1 cellular context compared by ENCODE assay signal in the genomic region with DNA sequence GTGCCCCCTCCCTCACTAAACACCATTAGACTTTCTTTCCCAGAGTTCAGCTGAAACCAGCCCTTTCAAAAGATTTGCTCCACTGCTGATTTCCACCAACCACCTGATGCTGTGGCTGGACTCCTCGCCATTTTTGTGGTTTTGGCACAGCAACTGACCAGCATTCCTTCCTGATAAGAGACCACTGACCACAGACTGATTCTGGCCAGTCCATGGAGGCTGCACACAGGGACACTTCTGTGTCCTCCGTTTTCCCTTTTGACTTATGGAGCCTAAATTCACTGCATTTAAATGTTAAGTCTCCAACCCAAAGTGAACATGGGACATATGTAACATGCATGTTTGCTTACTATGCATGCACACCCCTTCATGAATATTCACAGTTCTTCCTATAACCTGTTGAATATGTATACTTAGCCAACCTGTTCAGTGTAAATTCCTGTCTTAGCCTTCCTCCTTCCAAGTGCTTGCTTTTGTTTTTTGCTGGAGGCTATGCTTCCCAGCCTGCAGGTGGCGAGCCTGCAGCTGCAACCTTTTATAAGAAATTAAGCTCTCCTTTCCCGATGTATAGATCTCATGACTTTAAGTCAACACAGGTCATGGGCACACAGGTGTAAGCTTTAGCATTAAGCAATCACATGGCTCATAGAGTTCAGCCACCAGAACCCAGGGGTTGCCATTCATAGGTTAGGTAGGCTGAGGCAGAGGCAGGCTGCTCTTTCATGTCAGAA.
TF ChIP-seq lines count a peak whose summit lies in the region.

No MANE protein-coding gene starts in this region.

TF ChIP-seq in HepG2, 621 proteins besides CTCF, POLR2A, EP300 and RAD21 (continued from another document and continues in another):
- TF ChIP-seq SCMH1 (CRISPR knock-in tag; IDR thresholded peaks at IDR 0.05; ENCODE audit: borderline replicate concordance): no peak
- TF ChIP-seq XBP1 (CRISPR knock-in tag; IDR thresholded peaks at IDR 0.05): no peak
- TF ChIP-seq, protein P1, sequence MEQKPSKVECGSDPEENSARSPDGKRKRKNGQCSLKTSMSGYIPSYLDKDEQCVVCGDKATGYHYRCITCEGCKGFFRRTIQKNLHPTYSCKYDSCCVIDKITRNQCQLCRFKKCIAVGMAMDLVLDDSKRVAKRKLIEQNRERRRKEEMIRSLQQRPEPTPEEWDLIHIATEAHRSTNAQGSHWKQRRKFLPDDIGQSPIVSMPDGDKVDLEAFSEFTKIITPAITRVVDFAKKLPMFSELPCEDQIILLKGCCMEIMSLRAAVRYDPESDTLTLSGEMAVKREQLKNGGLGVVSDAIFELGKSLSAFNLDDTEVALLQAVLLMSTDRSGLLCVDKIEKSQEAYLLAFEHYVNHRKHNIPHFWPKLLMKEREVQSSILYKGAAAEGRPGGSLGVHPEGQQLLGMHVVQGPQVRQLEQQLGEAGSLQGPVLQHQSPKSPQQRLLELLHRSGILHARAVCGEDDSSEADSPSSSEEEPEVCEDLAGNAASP (CRISPR knock-in tag; IDR thresholded peaks at IDR 0.05; ENCODE audit: borderline replicate concordance): peak; percentile 8; the same call in 1 of the 2 replicates
- peak; percentile 66 for TF ChIP-seq CEBPG (CRISPR knock-in tag; IDR thresholded peaks at IDR 0.05)
- TF ChIP-seq, protein P2, sequence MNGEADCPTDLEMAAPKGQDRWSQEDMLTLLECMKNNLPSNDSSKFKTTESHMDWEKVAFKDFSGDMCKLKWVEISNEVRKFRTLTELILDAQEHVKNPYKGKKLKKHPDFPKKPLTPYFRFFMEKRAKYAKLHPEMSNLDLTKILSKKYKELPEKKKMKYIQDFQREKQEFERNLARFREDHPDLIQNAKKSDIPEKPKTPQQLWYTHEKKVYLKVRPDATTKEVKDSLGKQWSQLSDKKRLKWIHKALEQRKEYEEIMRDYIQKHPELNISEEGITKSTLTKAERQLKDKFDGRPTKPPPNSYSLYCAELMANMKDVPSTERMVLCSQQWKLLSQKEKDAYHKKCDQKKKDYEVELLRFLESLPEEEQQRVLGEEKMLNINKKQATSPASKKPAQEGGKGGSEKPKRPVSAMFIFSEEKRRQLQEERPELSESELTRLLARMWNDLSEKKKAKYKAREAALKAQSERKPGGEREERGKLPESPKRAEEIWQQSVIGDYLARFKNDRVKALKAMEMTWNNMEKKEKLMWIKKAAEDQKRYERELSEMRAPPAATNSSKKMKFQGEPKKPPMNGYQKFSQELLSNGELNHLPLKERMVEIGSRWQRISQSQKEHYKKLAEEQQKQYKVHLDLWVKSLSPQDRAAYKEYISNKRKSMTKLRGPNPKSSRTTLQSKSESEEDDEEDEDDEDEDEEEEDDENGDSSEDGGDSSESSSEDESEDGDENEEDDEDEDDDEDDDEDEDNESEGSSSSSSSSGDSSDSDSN (CRISPR knock-in tag; IDR thresholded peaks at IDR 0.05): 0 out of 2 replicates have a peak, but pooled peaks have one; percentile 27
- peak; percentile 8; the same call in 1 of the 2 replicates for TF ChIP-seq FOXA3 (CRISPR knock-in tag; IDR thresholded peaks at IDR 0.05)
- TF ChIP-seq, protein P3, sequence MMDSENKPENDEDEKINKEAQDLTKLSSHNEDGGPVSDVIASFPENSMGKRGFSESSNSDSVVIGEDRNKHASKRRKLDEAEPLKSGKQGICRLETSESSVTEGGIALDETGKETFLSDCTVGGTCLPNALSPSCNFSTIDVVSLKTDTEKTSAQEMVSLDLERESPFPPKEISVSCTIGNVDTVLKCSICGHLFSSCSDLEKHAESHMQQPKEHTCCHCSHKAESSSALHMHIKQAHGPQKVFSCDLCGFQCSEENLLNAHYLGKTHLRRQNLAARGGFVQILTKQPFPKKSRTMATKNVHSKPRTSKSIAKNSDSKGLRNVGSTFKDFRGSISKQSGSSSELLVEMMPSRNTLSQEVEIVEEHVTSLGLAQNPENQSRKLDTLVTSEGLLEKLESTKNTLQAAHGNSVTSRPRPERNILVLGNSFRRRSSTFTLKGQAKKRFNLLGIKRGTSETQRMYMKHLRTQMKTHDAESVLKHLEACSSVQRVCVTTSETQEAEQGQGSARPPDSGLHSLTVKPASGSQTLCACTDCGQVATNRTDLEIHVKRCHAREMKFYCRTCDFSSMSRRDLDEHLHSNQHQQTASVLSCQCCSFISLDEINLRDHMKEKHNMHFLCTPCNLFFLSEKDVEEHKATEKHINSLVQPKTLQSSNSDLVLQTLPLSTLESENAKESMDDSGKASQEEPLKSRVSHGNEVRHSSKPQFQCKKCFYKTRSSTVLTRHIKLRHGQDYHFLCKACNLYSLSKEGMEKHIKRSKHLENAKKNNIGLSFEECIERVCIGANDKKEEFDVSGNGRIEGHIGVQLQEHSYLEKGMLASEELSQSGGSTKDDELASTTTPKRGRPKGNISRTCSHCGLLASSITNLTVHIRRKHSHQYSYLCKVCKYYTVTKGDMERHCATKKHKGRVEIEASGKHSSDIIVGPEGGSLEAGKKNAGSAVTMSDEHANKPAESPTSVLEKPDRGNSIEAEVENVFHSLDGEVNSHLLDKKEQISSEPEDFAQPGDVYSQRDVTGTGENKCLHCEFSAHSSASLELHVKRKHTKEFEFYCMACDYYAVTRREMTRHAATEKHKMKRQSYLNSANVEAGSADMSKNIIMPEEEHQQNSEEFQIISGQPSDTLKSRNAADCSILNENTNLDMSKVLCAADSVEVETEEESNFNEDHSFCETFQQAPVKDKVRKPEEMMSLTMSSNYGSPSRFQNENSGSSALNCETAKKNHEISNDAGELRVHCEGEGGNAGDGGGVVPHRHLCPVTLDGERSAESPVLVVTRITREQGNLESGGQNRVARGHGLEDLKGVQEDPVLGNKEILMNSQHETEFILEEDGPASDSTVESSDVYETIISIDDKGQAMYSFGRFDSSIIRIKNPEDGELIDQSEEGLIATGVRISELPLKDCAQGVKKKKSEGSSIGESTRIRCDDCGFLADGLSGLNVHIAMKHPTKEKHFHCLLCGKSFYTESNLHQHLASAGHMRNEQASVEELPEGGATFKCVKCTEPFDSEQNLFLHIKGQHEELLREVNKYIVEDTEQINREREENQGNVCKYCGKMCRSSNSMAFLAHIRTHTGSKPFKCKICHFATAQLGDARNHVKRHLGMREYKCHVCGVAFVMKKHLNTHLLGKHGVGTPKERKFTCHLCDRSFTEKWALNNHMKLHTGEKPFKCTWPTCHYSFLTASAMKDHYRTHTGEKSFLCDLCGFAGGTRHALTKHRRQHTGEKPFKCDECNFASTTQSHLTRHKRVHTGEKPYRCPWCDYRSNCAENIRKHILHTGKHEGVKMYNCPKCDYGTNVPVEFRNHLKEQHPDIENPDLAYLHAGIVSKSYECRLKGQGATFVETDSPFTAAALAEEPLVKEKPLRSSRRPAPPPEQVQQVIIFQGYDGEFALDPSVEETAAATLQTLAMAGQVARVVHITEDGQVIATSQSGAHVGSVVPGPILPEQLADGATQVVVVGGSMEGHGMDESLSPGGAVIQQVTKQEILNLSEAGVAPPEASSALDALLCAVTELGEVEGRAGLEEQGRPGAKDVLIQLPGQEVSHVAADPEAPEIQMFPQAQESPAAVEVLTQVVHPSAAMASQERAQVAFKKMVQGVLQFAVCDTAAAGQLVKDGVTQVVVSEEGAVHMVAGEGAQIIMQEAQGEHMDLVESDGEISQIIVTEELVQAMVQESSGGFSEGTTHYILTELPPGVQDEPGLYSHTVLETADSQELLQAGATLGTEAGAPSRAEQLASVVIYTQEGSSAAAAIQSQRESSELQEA (CRISPR knock-in tag; IDR thresholded peaks at IDR 0.05; ENCODE audit: not compliant biosample characterization): no peak
- TF ChIP-seq, protein P4, sequence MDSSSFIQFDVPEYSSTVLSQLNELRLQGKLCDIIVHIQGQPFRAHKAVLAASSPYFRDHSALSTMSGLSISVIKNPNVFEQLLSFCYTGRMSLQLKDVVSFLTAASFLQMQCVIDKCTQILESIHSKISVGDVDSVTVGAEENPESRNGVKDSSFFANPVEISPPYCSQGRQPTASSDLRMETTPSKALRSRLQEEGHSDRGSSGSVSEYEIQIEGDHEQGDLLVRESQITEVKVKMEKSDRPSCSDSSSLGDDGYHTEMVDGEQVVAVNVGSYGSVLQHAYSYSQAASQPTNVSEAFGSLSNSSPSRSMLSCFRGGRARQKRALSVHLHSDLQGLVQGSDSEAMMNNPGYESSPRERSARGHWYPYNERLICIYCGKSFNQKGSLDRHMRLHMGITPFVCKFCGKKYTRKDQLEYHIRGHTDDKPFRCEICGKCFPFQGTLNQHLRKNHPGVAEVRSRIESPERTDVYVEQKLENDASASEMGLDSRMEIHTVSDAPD (CRISPR knock-in tag; IDR thresholded peaks at IDR 0.05): 0 out of 2 replicates have a peak, but pooled peaks have one; percentile 53
- TF ChIP-seq, protein P5, sequence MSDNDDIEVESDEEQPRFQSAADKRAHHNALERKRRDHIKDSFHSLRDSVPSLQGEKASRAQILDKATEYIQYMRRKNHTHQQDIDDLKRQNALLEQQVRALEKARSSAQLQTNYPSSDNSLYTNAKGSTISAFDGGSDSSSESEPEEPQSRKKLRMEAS (IDR thresholded peaks at IDR 0.05): no peak
- TF ChIP-seq NCOR1 (IDR thresholded peaks at IDR 0.05; ENCODE audit: borderline replicate concordance, low read length): no peak
- TF ChIP-seq ZNF75D (CRISPR knock-in tag; IDR thresholded peaks at IDR 0.05; ENCODE audit: borderline replicate concordance): no peak
- TF ChIP-seq ZFP41 (CRISPR knock-in tag; IDR thresholded peaks at IDR 0.05; ENCODE audit: borderline replicate concordance): no peak
- TF ChIP-seq ZNF160 (CRISPR knock-in tag; IDR thresholded peaks at IDR 0.05): no peak
- TF ChIP-seq, protein P6, sequence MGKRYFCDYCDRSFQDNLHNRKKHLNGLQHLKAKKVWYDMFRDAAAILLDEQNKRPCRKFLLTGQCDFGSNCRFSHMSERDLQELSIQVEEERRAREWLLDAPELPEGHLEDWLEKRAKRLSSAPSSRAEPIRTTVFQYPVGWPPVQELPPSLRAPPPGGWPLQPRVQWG (CRISPR knock-in tag; IDR thresholded peaks at IDR 0.05; ENCODE audit: borderline replicate concordance, low read depth): no peak
- TF ChIP-seq, protein P7, sequence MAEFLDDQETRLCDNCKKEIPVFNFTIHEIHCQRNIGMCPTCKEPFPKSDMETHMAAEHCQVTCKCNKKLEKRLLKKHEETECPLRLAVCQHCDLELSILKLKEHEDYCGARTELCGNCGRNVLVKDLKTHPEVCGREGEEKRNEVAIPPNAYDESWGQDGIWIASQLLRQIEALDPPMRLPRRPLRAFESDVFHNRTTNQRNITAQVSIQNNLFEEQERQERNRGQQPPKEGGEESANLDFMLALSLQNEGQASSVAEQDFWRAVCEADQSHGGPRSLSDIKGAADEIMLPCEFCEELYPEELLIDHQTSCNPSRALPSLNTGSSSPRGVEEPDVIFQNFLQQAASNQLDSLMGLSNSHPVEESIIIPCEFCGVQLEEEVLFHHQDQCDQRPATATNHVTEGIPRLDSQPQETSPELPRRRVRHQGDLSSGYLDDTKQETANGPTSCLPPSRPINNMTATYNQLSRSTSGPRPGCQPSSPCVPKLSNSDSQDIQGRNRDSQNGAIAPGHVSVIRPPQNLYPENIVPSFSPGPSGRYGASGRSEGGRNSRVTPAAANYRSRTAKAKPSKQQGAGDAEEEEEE (CRISPR knock-in tag; IDR thresholded peaks at IDR 0.05; ENCODE audit: borderline replicate concordance): no peak
- no peak for TF ChIP-seq ZMAT3 (CRISPR knock-in tag; conservative IDR thresholded peaks at IDR 0.05)
- TF ChIP-seq, protein P8, sequence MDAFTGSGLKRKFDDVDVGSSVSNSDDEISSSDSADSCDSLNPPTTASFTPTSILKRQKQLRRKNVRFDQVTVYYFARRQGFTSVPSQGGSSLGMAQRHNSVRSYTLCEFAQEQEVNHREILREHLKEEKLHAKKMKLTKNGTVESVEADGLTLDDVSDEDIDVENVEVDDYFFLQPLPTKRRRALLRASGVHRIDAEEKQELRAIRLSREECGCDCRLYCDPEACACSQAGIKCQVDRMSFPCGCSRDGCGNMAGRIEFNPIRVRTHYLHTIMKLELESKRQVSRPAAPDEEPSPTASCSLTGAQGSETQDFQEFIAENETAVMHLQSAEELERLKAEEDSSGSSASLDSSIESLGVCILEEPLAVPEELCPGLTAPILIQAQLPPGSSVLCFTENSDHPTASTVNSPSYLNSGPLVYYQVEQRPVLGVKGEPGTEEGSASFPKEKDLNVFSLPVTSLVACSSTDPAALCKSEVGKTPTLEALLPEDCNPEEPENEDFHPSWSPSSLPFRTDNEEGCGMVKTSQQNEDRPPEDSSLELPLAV (CRISPR knock-in tag; conservative IDR thresholded peaks at IDR 0.05; ENCODE audit: low read depth): no peak
- TF ChIP-seq FOXK2 (IDR thresholded peaks at IDR 0.05): no peak
- TF ChIP-seq HNRNPL (IDR thresholded peaks at IDR 0.05; ENCODE audit: low read depth, low read length): no peak
- TF ChIP-seq POLR2G (IDR thresholded peaks at IDR 0.05; ENCODE audit: low read depth, low read length): peak; percentile 54; the same call in 1 of the 2 replicates
- no peak for TF ChIP-seq ZNF543 (CRISPR knock-in tag; IDR thresholded peaks at IDR 0.05)
- TF ChIP-seq HNF4A (CRISPR knock-in tag; IDR thresholded peaks at IDR 0.05): 0 out of 2 replicates have a peak, but pooled peaks have one; percentile 8
- TF ChIP-seq, protein P9, sequence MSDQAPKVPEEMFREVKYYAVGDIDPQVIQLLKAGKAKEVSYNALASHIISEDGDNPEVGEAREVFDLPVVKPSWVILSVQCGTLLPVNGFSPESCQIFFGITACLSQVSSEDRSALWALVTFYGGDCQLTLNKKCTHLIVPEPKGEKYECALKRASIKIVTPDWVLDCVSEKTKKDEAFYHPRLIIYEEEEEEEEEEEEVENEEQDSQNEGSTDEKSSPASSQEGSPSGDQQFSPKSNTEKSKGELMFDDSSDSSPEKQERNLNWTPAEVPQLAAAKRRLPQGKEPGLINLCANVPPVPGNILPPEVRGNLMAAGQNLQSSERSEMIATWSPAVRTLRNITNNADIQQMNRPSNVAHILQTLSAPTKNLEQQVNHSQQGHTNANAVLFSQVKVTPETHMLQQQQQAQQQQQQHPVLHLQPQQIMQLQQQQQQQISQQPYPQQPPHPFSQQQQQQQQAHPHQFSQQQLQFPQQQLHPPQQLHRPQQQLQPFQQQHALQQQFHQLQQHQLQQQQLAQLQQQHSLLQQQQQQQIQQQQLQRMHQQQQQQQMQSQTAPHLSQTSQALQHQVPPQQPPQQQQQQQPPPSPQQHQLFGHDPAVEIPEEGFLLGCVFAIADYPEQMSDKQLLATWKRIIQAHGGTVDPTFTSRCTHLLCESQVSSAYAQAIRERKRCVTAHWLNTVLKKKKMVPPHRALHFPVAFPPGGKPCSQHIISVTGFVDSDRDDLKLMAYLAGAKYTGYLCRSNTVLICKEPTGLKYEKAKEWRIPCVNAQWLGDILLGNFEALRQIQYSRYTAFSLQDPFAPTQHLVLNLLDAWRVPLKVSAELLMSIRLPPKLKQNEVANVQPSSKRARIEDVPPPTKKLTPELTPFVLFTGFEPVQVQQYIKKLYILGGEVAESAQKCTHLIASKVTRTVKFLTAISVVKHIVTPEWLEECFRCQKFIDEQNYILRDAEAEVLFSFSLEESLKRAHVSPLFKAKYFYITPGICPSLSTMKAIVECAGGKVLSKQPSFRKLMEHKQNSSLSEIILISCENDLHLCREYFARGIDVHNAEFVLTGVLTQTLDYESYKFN (CRISPR knock-in tag; conservative IDR thresholded peaks at IDR 0.05): no peak
- TF ChIP-seq ZNF367 (CRISPR knock-in tag; IDR thresholded peaks at IDR 0.05; ENCODE audit: borderline replicate concordance): no peak
- TF ChIP-seq, protein P10, sequence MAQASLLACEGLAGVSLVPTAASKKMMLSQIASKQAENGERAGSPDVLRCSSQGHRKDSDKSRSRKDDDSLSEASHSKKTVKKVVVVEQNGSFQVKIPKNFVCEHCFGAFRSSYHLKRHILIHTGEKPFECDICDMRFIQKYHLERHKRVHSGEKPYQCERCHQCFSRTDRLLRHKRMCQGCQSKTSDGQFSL (CRISPR knock-in tag; IDR thresholded peaks at IDR 0.05): no peak
- no peak for TF ChIP-seq ZNF567 (CRISPR knock-in tag; IDR thresholded peaks at IDR 0.05; ENCODE audit: borderline replicate concordance)
- TF ChIP-seq CBFB (CRISPR knock-in tag; IDR thresholded peaks at IDR 0.05): peak; percentile 88; the same call in 1 of the 2 replicates
- no peak for TF ChIP-seq TP53 (CRISPR knock-in tag; conservative IDR thresholded peaks at IDR 0.05)
- TF ChIP-seq CEBPB (IDR thresholded peaks at IDR 0.05; ENCODE audit: borderline replicate concordance, low read depth, low read length): peak; percentile 21; the same call in 1 of the 2 replicates
